In genomic region chr15:44536298-44536961, GRCh38 we compare ENCODE assay signal across 8 cellular contexts. TPM values are rescaled to one million over a fixed set of nuclear protein-coding genes. Genes with fewer than 3 reads are reported as not detected.
DNase-seq lines count a peak whose midpoint lies in the region; ATAC-seq and TF ChIP-seq lines count a peak whose summit lies in the region.

No MANE protein-coding gene starts in this region.

- peaks cover 44% of the 10 kb centered on the region for H3K4me1 Mint-ChIP-seq in activated CD8-positive, alpha-beta memory T cell treated with anti-CD3 and anti-CD28 coated beads, Interleukin-2, amount 10 ng/mL, durations not matched to agents 7 days and 5 days

- peak in 1 of 2 donors; percentile 15 for TF ChIP-seq POLR2A in lower leg skin (IDR thresholded peaks at IDR 0.05)

- no peaks in the 10 kb centered on the region for H3K27me3 Mint-ChIP-seq in activated CD8-positive, alpha-beta memory T cell treated with anti-CD3 and anti-CD28 coated beads, Interleukin-2, amount 10 ng/mL, durations not matched to agents 7 days and 5 days

- DNase-seq in activated CD8-positive, alpha-beta memory T cell treated with anti-CD3 and anti-CD28 coated beads, Interleukin-2, amount 10 ng/mL, durations not matched to agents 7 days and 5 days = peak; percentile 86
- DNase-seq in activated CD8-positive, alpha-beta memory T cell treated with anti-CD3 and anti-CD28 coated beads, Interleukin-2, amount 50 U/mL, for 4 hours = no peak
- DNase-seq in SJCRH30 = peak; percentile 90 to 91
- DNase-seq in dorsolateral prefrontal cortex = peak; percentile 73 to 92 (median 86)
- peak; percentile 84 to 97 for DNase-seq in lower leg skin (ENCODE audit: low spot score in 2 of 2)

- CTCF ChIA-PET in activated CD8-positive, alpha-beta memory T cell treated with anti-CD3 and anti-CD28 coated beads, Interleukin-2, amount 10 ng/mL, durations not matched to agents 7 days and 5 days (lab: Charles Lee) = interaction anchor here (0.5 to 2.5 kb wide), 5 partner anchors 8 to 107 kb away, joined by 3 to 23 read pairs (median 3); no protein-coding TSS in a partner anchor

- peak overlapping the region; percentile 94 for H3K27ac Mint-ChIP-seq in activated CD8-positive, alpha-beta memory T cell treated with anti-CD3 and anti-CD28 coated beads, Interleukin-2, amount 10 ng/mL, durations not matched to agents 7 days and 5 days

- H3K27ac ChIP-seq in HUES64 (ENCODE audit: low read depth, low read length) (peak overlapping the region; percentile 98), SJCRH30 (peak overlapping the region; percentile 86), dorsolateral prefrontal cortex (peak overlapping the region; percentile 77 to 99 (median 96)), subcutaneous abdominal adipose tissue (ENCODE audit: low read depth, low read length) (peak overlapping the region; percentile 95)

- peaks cover 31% of the 10 kb centered on the region for H3K36me3 Mint-ChIP-seq in activated CD8-positive, alpha-beta memory T cell treated with anti-CD3 and anti-CD28 coated beads, Interleukin-2, amount 10 ng/mL, durations not matched to agents 7 days and 5 days

- H3K27me3 ChIP-seq in HUES64 (ENCODE audit: insufficient read depth, low read length) (no peaks in the 10 kb centered on the region), SJCRH30 (no peaks in the 10 kb centered on the region), dorsolateral prefrontal cortex (no peaks in the 10 kb centered on the region), subcutaneous abdominal adipose tissue (ENCODE audit: control insufficient read depth in 5 of 5, insufficient read depth in 4 of 5, low read length in 5 of 5) (no peaks in the 10 kb centered on the region)

- peak; percentile 70 for ATAC-seq in activated CD8-positive, alpha-beta memory T cell treated with anti-CD3 and anti-CD28 coated beads, Interleukin-2, amount 10 ng/mL, durations not matched to agents 7 days and 5 days
- ATAC-seq in GM21737 (IDR thresholded peaks at IDR 0.05; ENCODE audit: unreplicated experiment) = peak; percentile 62

- peak in 52 of 56 donors; percentile 10 to 71 (median 50) for TF ChIP-seq CTCF in dorsolateral prefrontal cortex (IDR thresholded peaks at IDR 0.05 in 54 of 56, conservative IDR thresholded peaks at IDR 0.05 in 2 of 56; ENCODE audit: low read depth in 1 of 56, partially characterized antibody in 56 of 56)
- peak in 1 of 3 donors; percentile 11 for TF ChIP-seq CTCF in lower leg skin (IDR thresholded peaks at IDR 0.05)

- H3K4me1 ChIP-seq in HUES64 (ENCODE audit: insufficient read depth, low read length) = peaks cover 8% of the 10 kb centered on the region; the same call in 1 of the 2 replicates
- no peaks in the 10 kb centered on the region for H3K4me1 ChIP-seq in SJCRH30
- peaks cover 2 to 38% (median 32%) of the 10 kb centered on the region in 5 donors for H3K4me1 ChIP-seq in subcutaneous abdominal adipose tissue (ENCODE audit: control insufficient read depth in 5 of 5, insufficient read depth in 5 of 5, low read length in 5 of 5)

- H3K9me3 ChIP-seq in HUES64 (ENCODE audit: insufficient read depth, low read depth, low read length) (no peaks in the 10 kb centered on the region), SJCRH30 (replicated peaks) (no peaks in the 10 kb centered on the region), subcutaneous abdominal adipose tissue (ENCODE audit: control insufficient read depth in 5 of 5, low read length in 5 of 5) (no peaks in the 10 kb centered on the region)

- H3K4me3 Mint-ChIP-seq in activated CD8-positive, alpha-beta memory T cell treated with anti-CD3 and anti-CD28 coated beads, Interleukin-2, amount 10 ng/mL, durations not matched to agents 7 days and 5 days = peak overlapping the region; percentile 85

- no peaks in the 10 kb centered on the region for H3K9me3 Mint-ChIP-seq in activated CD8-positive, alpha-beta memory T cell treated with anti-CD3 and anti-CD28 coated beads, Interleukin-2, amount 10 ng/mL, durations not matched to agents 7 days and 5 days (ENCODE audit: low read depth)

- intact Hi-C loops in dorsolateral prefrontal cortex (cut with DNase I) = loop anchor here (2.0 to 10.0 kb wide), 2 partner anchors 110 to 252 kb away; partner anchors contain the start of genes CTDSPL2 (in 1 of the 2) and GOLM2 (in 1 of the 2)
- intact Hi-C loops in lower leg skin (cut with DNase I; ENCODE audit: low total_unique reads) = no loop called here

- H3K4me3 ChIP-seq in HUES64 (ENCODE audit: low read length) (peak overlapping the region; percentile 69), SJCRH30 (peak overlapping the region; percentile 99), dorsolateral prefrontal cortex (peak overlapping the region; percentile 67 to 99 (median 90)), lower leg skin (ENCODE audit: low read depth, poor library complexity, severe bottlenecking) (peak overlapping the region; percentile 60), subcutaneous abdominal adipose tissue (ENCODE audit: low read depth in 1 of 5, low read length in 5 of 5) (peak overlapping the region; percentile 77 to 90 (median 88))

- H3K9ac ChIP-seq in HUES64 (ENCODE audit: low read depth, low read length) (peak overlapping the region; percentile 86), subcutaneous abdominal adipose tissue (ENCODE audit: low read length in 5 of 5) (peak overlapping the region in 4 of 5 donors; percentile 64 to 85 (median 76))

- under 1% methylated on average over 42 of the region's 47 CpGs for WGBS in HUES64
- 0 to 1% methylated on average over 32 to 33 of the region's 47 CpGs for WGBS in lower leg skin, 2 donors

- H3K36me3 ChIP-seq in HUES64 (ENCODE audit: insufficient read depth, low read length) (peaks cover 29% of the 10 kb centered on the region), SJCRH30 (peaks cover 19% of the 10 kb centered on the region), subcutaneous abdominal adipose tissue (ENCODE audit: control insufficient read depth in 5 of 5, insufficient read depth in 5 of 5, low read length in 5 of 5) (peaks cover 0 to 9% (median 5%) of the 10 kb centered on the region in 5 donors)

RNA-seq across cellular contexts. Expression of gene EIF3J, which starts 0.5 kb away (rescaled TPM):
- total RNA-seq in activated CD8-positive, alpha-beta memory T cell treated with anti-CD3 and anti-CD28 coated beads, Interleukin-2, amount 10 ng/mL, durations not matched to agents 7 days and 5 days = 100 to 1,000 TPM in 1 of 2 experiments, 10 to 100 TPM in 1; 75.8 to 124 TPM
- polyA plus RNA-seq in HUES64 (2013, experiment 1 of 2) = 71.3 TPM
- 75.8 TPM for polyA plus RNA-seq in HUES64 (2013, experiment 2 of 2)
- 84.0 and 96.4 TPM in 2 replicates for total RNA-seq in SJCRH30 (2014; rRNA removed; shearing (Covaris generic))
- 100 to 1,000 TPM in 1 of 120 experiments, 10 to 100 TPM in 119; 45.5 to 100 (median 65.5) TPM for total RNA-seq in dorsolateral prefrontal cortex
- 10 to 100 TPM; 35.1 to 45.2 (median 42.3) TPM for total RNA-seq in lower leg skin
